In genomic region chr17:73690581-73691135, GRCh38 we compare ENCODE assay signal across 27 cellular contexts. TPM values are rescaled to one million over a fixed set of nuclear protein-coding genes. Genes with fewer than 3 reads are reported as not detected.
A peak's percentile ranks its signal among the peaks of the same experiment; 100 is the strongest.
DNase-seq lines count a peak whose midpoint lies in the region; ATAC-seq and TF ChIP-seq lines count a peak whose summit lies in the region.
"Had no signal": no experiment of that assay in that cellular context is flagged by ENCODE, and none has a peak within 500 bp of the region (broad histone marks: within the 10 kb centered on the region; RNA-seq: fewer than 3 reads in every experiment).

No MANE protein-coding gene starts in this region.

- peaks cover 7 to 34% (median 18%) of the 10 kb centered on the region in 10 experiments; a peak in 19 of 20 replicates for H3K4me1 ChIP-seq in BLaER1 treated with 17β-estradiol and CSF1 and Interleukin-3, amounts not matched to agents 10 nM and 100 nM
- no peaks in the 10 kb centered on the region for H3K4me1 ChIP-seq in HCT116 (ENCODE audit: control insufficient read depth in 1 of 2, insufficient read depth in 2 of 2, low read length in 2 of 2)
- no peaks in the 10 kb centered on the region for H3K4me1 ChIP-seq in naive thymus-derived CD4-positive, alpha-beta T cell (ENCODE audit: control insufficient read depth in 2 of 2, insufficient read depth in 2 of 2, low read length in 2 of 2)
- H3K4me1 ChIP-seq in gastroesophageal sphincter, result no peaks in the 10 kb centered on the region
- H3K4me1 ChIP-seq: adrenal gland, left ventricle myocardium inferior, sigmoid colon, upper lobe of left lung had no signal

- H3K9ac ChIP-seq in BLaER1 treated with 17β-estradiol and CSF1 and Interleukin-3, amounts not matched to agents 10 nM and 100 nM, result no peak overlapping the region
- H3K9ac ChIP-seq in HCT116 (ENCODE audit: low read length), result no peak overlapping the region

- H3K27me3 ChIP-seq in BLaER1 treated with 17β-estradiol and CSF1 and Interleukin-3, amounts not matched to agents 10 nM and 100 nM, result no peaks in the 10 kb centered on the region
- H3K27me3 ChIP-seq in HCT116 (ENCODE audit: insufficient read depth, low read length) (peaks cover 31% of the 10 kb centered on the region), WERI-Rb-1 (ENCODE audit: insufficient read depth, low read depth, severe bottlenecking) (no peaks in the 10 kb centered on the region), gastroesophageal sphincter (peaks cover 22% of the 10 kb centered on the region)
- no peaks in the 10 kb centered on the region for H3K27me3 ChIP-seq in naive thymus-derived CD4-positive, alpha-beta T cell (ENCODE audit: control insufficient read depth in 2 of 2, insufficient read depth in 2 of 2, low read length in 2 of 2)
- H3K27me3 ChIP-seq: adrenal gland, sigmoid colon, upper lobe of left lung had no signal

- no peak overlapping the region for H2AFZ ChIP-seq in HCT116 (ENCODE audit: low read depth, low read length, poor library complexity, severe bottlenecking)

- no peaks in the 10 kb centered on the region for H4K20me1 ChIP-seq in BLaER1 treated with 17β-estradiol and CSF1 and Interleukin-3, amounts not matched to agents 10 nM and 100 nM
- no peaks in the 10 kb centered on the region for H4K20me1 ChIP-seq in HCT116 (ENCODE audit: insufficient read depth)

- H3K4me2 ChIP-seq in BLaER1 treated with 17β-estradiol and CSF1 and Interleukin-3, amounts not matched to agents 10 nM and 100 nM, result peak overlapping the region; percentile 18 to 52 (median 44); a peak in 20 of 22 replicates
- no peak overlapping the region for H3K4me2 ChIP-seq in HCT116 (ENCODE audit: low read length)

- BruUV-seq in HCT116 (replicated peaks; lab: Mats Ljungman, UMichigan), result no TSS peak

- peaks cover 0 to 21% (median 0%) of the 10 kb centered on the region in 11 experiments; a peak in 7 of 22 replicates for H3K9me3 ChIP-seq in BLaER1 treated with 17β-estradiol and CSF1 and Interleukin-3, amounts not matched to agents 10 nM and 100 nM (replicated peaks in 1 of 11)
- H3K9me3 ChIP-seq in HCT116 (ENCODE audit: control insufficient read depth in 1 of 2, insufficient read depth in 1 of 2, low read depth in 1 of 2, low read length in 2 of 2) (no peaks in the 10 kb centered on the region), WERI-Rb-1 (ENCODE audit: severe bottlenecking) (no peaks in the 10 kb centered on the region), gastroesophageal sphincter (peaks cover 0 to 24% (median 0%) of the 10 kb centered on the region in 3 donors)
- no peaks in the 10 kb centered on the region for H3K9me3 ChIP-seq in naive thymus-derived CD4-positive, alpha-beta T cell (ENCODE audit: control insufficient read depth in 2 of 3, low read length in 3 of 3)
- H3K9me3 ChIP-seq: adrenal gland, left ventricle myocardium inferior, sigmoid colon, upper lobe of left lung had no signal

- POLR2A ChIA-PET in HCT116 (lab: Charles Lee), result no interaction called here
- POLR2A ChIA-PET in naive thymus-derived CD4-positive, alpha-beta T cell (lab: Charles Lee), result no interaction called here

- peak; percentile 94 for ATAC-seq in HCT116
- ATAC-seq in naive thymus-derived CD4-positive, alpha-beta T cell, result peak; percentile 42
- ATAC-seq in gastroesophageal sphincter, result no peak
- ATAC-seq in HG02763 (IDR thresholded peaks at IDR 0.05; ENCODE audit: unreplicated experiment), result no peak
- ATAC-seq: GM12878; natural killer cell treated with Interleukin-12 subunit alpha and Interleukin-12 subunit beta and Interleukin-15 and Interleukin-18, amount 100 ng/mL, for 72 hours had no signal

- TF ChIP-seq POLR2A in HCT116 (IDR thresholded peaks at IDR 0.05; ENCODE audit: borderline replicate concordance, extremely low read depth, insufficient read depth, insufficient read length), result no peak
- TF ChIP-seq POLR2A in gastroesophageal sphincter (IDR thresholded peaks at IDR 0.05), result no peak

- peaks cover 0 to 7% (median 0%) of the 10 kb centered on the region in 5 donors for H3K36me3 Mint-ChIP-seq in naive thymus-derived CD4-positive, alpha-beta T cell
- H3K36me3 Mint-ChIP-seq: activated CD4-positive, alpha-beta memory T cell treated with anti-CD3 and anti-CD28 coated beads for 36 hours; natural killer cell treated with Interleukin-12 subunit alpha and Interleukin-12 subunit beta and Interleukin-15 and Interleukin-18, amount 100 ng/mL, for 72 hours had no signal

- H3K4me3 ChIP-seq in BLaER1 treated with 17β-estradiol and CSF1 and Interleukin-3, amounts not matched to agents 10 nM and 100 nM, result no peak overlapping the region
- no peak overlapping the region for H3K4me3 ChIP-seq in HCT116 (replicated peaks in 1 of 2; ENCODE audit: low read depth in 1 of 2, low read length in 2 of 2)
- no peak overlapping the region for H3K4me3 ChIP-seq in WERI-Rb-1 (ENCODE audit: low read depth, low read length)
- no peak overlapping the region for H3K4me3 ChIP-seq in naive thymus-derived CD4-positive, alpha-beta T cell (ENCODE audit: low read length)
- H3K4me3 ChIP-seq in gastroesophageal sphincter, result no peak overlapping the region
- H3K4me3 ChIP-seq: adrenal gland, GM12878, left ventricle myocardium inferior, sigmoid colon, upper lobe of left lung had no signal

- H3K27ac ChIP-seq in BLaER1 treated with 17β-estradiol and CSF1 and Interleukin-3, amounts not matched to agents 10 nM and 100 nM, result no peak overlapping the region
- H3K27ac ChIP-seq in HCT116 (ENCODE audit: low read depth, low read length) (no peak overlapping the region), WERI-Rb-1 (no peak overlapping the region), gastroesophageal sphincter (no peak overlapping the region)
- no peak overlapping the region for H3K27ac ChIP-seq in naive thymus-derived CD4-positive, alpha-beta T cell (ENCODE audit: low read depth, low read length)
- H3K27ac ChIP-seq: adrenal gland, HL-60, left ventricle myocardium inferior, sigmoid colon, upper lobe of left lung had no signal

- no peak for TF ChIP-seq CTCF in HCT116 (IDR thresholded peaks at IDR 0.05 in 2 of 3, conservative IDR thresholded peaks at IDR 0.05 in 1 of 3; ENCODE audit: borderline replicate concordance in 1 of 3, insufficient read depth in 1 of 3, low read depth in 2 of 3, low read length in 2 of 3)
- no peak for TF ChIP-seq CTCF in WERI-Rb-1 (IDR thresholded peaks at IDR 0.05; ENCODE audit: low read depth, low read length)
- TF ChIP-seq CTCF in gastroesophageal sphincter (IDR thresholded peaks at IDR 0.05), result no peak

- 69 to 77% methylated on average over 3 to 8 of the region's 11 CpGs for WGBS in gastroesophageal sphincter (ENCODE audit: low coverage in 1 of 2), 2 donors

- no peaks in the 10 kb centered on the region for H3K9me2 ChIP-seq in HCT116 (ENCODE audit: insufficient read depth)

- H3K27ac Mint-ChIP-seq in naive thymus-derived CD4-positive, alpha-beta T cell, result peak overlapping the region in 1 of 9 donors; percentile 57
- H3K27ac Mint-ChIP-seq: activated CD4-positive, alpha-beta memory T cell treated with anti-CD3 and anti-CD28 coated beads for 36 hours; CD4-positive, alpha-beta T cell; natural killer cell treated with Interleukin-12 subunit alpha and Interleukin-12 subunit beta and Interleukin-15 and Interleukin-18, amount 100 ng/mL, for 72 hours had no signal

- H3K4me1 Mint-ChIP-seq in naive thymus-derived CD4-positive, alpha-beta T cell, result peaks cover 0 to 13% (median 0%) of the 10 kb centered on the region in 7 donors

- H3K4me3 Mint-ChIP-seq in naive thymus-derived CD4-positive, alpha-beta T cell, result no peak overlapping the region
- H3K4me3 Mint-ChIP-seq: activated CD4-positive, alpha-beta memory T cell treated with anti-CD3 and anti-CD28 coated beads for 36 hours; CD4-positive, alpha-beta T cell; natural killer cell treated with Interleukin-12 subunit alpha and Interleukin-12 subunit beta and Interleukin-15 and Interleukin-18, amount 100 ng/mL, for 72 hours had no signal

- peaks cover 0 to 4% (median 0%) of the 10 kb centered on the region in 5 donors for H3K27me3 Mint-ChIP-seq in naive thymus-derived CD4-positive, alpha-beta T cell
- H3K27me3 Mint-ChIP-seq: activated CD4-positive, alpha-beta memory T cell treated with anti-CD3 and anti-CD28 coated beads for 36 hours; CD4-positive, alpha-beta T cell had no signal

- DNase-seq in HCT116 (ENCODE audit: low read depth, low spot score), result no peak
- peak; percentile 42 for DNase-seq in WERI-Rb-1
- DNase-seq in naive thymus-derived CD4-positive, alpha-beta T cell, result no peak
- DNase-seq in SKM-1 treated with dmso at 0.1 percent for 144 hours (lab: John Stamatoyannopoulos, UW; ENCODE audit: unreplicated experiment), result no peak
- DNase-seq in germinal center (ENCODE audit: low spot score), result no peak
- DNase-seq: activated CD4-positive, alpha-beta memory T cell treated with anti-CD3 and anti-CD28 coated beads for 36 hours; activated CD4-positive, CD25-positive, alpha-beta regulatory T cell; CD4-positive, alpha-beta T cell; cortex of kidney; DMS53; head of caudate nucleus; left ventricle myocardium inferior; midbrain; NCI-H1105 treated with DMSO at 0.1 percent for 48 hours; NCI-H2081; NCI-H446; posterior cingulate gyrus; sigmoid colon; T-helper 9 cell; upper lobe of left lung had no signal

- no peak for TF ChIP-seq EP300 in gastroesophageal sphincter (IDR thresholded peaks at IDR 0.05)

- no peaks in the 10 kb centered on the region for H3K79me2 ChIP-seq in HCT116 (ENCODE audit: insufficient read depth, low read length)

- CTCF ChIA-PET in HCT116 (lab: Charles Lee), result interaction anchor here (0.6 to 1.4 kb wide), 3 partner anchors 19 to 212 kb away, joined by 3 to 6 read pairs (median 4); no protein-coding TSS in a partner anchor
- CTCF ChIA-PET in naive thymus-derived CD4-positive, alpha-beta T cell (lab: Charles Lee), result no interaction called here

- intact Hi-C loops in HCT116 (cut with micrococcal nuclease), result no loop called here
- intact Hi-C loops in naive thymus-derived CD4-positive, alpha-beta T cell (cut with micrococcal nuclease), result no loop called here

- TF ChIP-seq RAD21 in HCT116 (IDR thresholded peaks at IDR 0.05; ENCODE audit: low read depth), result no peak

- H3K36me3 ChIP-seq in BLaER1 treated with 17β-estradiol and CSF1 and Interleukin-3, amounts not matched to agents 10 nM and 100 nM, result no peaks in the 10 kb centered on the region
- H3K36me3 ChIP-seq in HCT116 (ENCODE audit: control insufficient read depth in 1 of 2, insufficient read depth in 2 of 2, low read length in 2 of 2) (no peaks in the 10 kb centered on the region), WERI-Rb-1 (no peaks in the 10 kb centered on the region), gastroesophageal sphincter (no peaks in the 10 kb centered on the region)
- no peaks in the 10 kb centered on the region for H3K36me3 ChIP-seq in naive thymus-derived CD4-positive, alpha-beta T cell (ENCODE audit: control insufficient read depth in 2 of 3, insufficient read depth in 3 of 3, low read length in 3 of 3)
- H3K36me3 ChIP-seq: adrenal gland, left ventricle myocardium inferior, sigmoid colon, upper lobe of left lung had no signal

- peaks cover 0 to 4% (median 0%) of the 10 kb centered on the region in 11 donors for H3K9me3 Mint-ChIP-seq in naive thymus-derived CD4-positive, alpha-beta T cell
- H3K9me3 Mint-ChIP-seq: activated CD4-positive, alpha-beta memory T cell treated with anti-CD3 and anti-CD28 coated beads for 36 hours; CD4-positive, alpha-beta T cell; natural killer cell treated with Interleukin-12 subunit alpha and Interleukin-12 subunit beta and Interleukin-15 and Interleukin-18, amount 100 ng/mL, for 72 hours had no signal

- RAD21 ChIA-PET in HCT116 (lab: Charles Lee; ENCODE audit: low non-redundant PET in 1 of 2, low total read pairs in 2 of 2, uncharacterized antibody in 2 of 2, unreplicated experiment in 2 of 2), result interaction anchor here in 1 of 2 experiments (0.6 kb wide), 1 partner anchor 486 kb away, joined by 5 read pairs; no protein-coding TSS in a partner anchor

RNA-seq across cellular contexts. Expression of gene SDK2, which starts 46.4 kb away (rescaled TPM):
- total RNA-seq in HCT116 (2021; ENCODE audit: unreplicated experiment) (0.10 TPM), gastroesophageal sphincter (1 to 10 TPM in 1 of 4 donors, under 1 TPM in 3; 0.31 to 2.0 (median 0.78) TPM)
- polyA plus RNA-seq in HCT116 (2012), result 0.04 and 0.08 TPM in 2 replicates
- 10 to 100 TPM in 2 of 5 experiments, 1 to 10 TPM in 3; 6.1 to 14.1 (median 8.4) TPM for total RNA-seq in naive thymus-derived CD4-positive, alpha-beta T cell
- 1 to 10 TPM in 1 of 2 donors, under 1 TPM in 1; 0.64 to 2.5 TPM for polyA plus RNA-seq in naive thymus-derived CD4-positive, alpha-beta T cell

Comparison
In these comparisons a context has a peak if more than half of its experiments do, and no peak if none do; other contexts are left out.
1. ATAC-seq: peak in HCT116 (single experiment) and naive thymus-derived CD4-positive, alpha-beta T cell (single experiment); none in gastroesophageal sphincter (single experiment) and HG02763 (single experiment).